ENCODE assay signal across 12 cellular contexts in genomic region chr20:51732454-51732791, GRCh38. TPM values are rescaled to one million over a fixed set of nuclear protein-coding genes. Genes with fewer than 3 reads are reported as not detected.
A peak's percentile ranks its signal among the peaks of the same experiment; 100 is the strongest.
DNase-seq lines count a peak whose midpoint lies in the region; ATAC-seq and TF ChIP-seq lines count a peak whose summit lies in the region.
"Had no signal": no experiment of that assay in that cellular context is flagged by ENCODE, and none has a peak within 500 bp of the region (broad histone marks: within the 10 kb centered on the region; RNA-seq: fewer than 3 reads in every experiment).

No MANE protein-coding gene starts in this region.

- no peak overlapping the region for H3K18ac ChIP-seq in mesenchymal stem cell (ENCODE audit: low read depth in 1 of 2, low read length in 2 of 2)

- H3K36me3 ChIP-seq in mesenchymal stem cell (ENCODE audit: control insufficient read depth in 1 of 2, insufficient read depth in 2 of 2, low read depth in 1 of 2, low read length in 2 of 2) (peaks cover 2 to 12% of the 10 kb centered on the region in 2 experiments), thoracic aorta (no peaks in the 10 kb centered on the region)

- H3K4me2 ChIP-seq in mesenchymal stem cell (ENCODE audit: low read length, poor library complexity, severe bottlenecking), result no peak overlapping the region

- H3K27ac ChIP-seq in cingulate gyrus (ENCODE audit: low read depth, low read length) (peak overlapping the region; percentile 75), mesenchymal stem cell (ENCODE audit: low read length, poor library complexity, severe bottlenecking) (no peak overlapping the region), thoracic aorta (peak overlapping the region; percentile 17 to 42)

- no peak overlapping the region for H2BK12ac ChIP-seq in mesenchymal stem cell (ENCODE audit: low read length in 2 of 2)

- peak; percentile 79 for ATAC-seq in activated CD8-positive, alpha-beta T cell treated with anti-CD3 and anti-CD28 coated beads for 36 hours
- ATAC-seq in activated CD8-positive, alpha-beta T cell treated with anti-CD3 and anti-CD28 coated beads, Interleukin-2, amount 10 ng/mL, durations not matched to agents 7 days and 5 days, result no peak
- ATAC-seq in thoracic aorta (ENCODE audit: insufficient number of reproducible peaks, low FRiP score, low read depth), result no peak
- ATAC-seq in GM21360 (IDR thresholded peaks at IDR 0.05; ENCODE audit: unreplicated experiment), result no peak

- peak overlapping the region; percentile 81 for H3K27ac Mint-ChIP-seq in activated CD8-positive, alpha-beta T cell treated with anti-CD3 and anti-CD28 coated beads for 36 hours
- H3K27ac Mint-ChIP-seq in activated CD8-positive, alpha-beta T cell treated with anti-CD3 and anti-CD28 coated beads, Interleukin-2, amount 10 ng/mL, durations not matched to agents 7 days and 5 days, result no peak overlapping the region

- H3K4me3 ChIP-seq in mesenchymal stem cell (ENCODE audit: insufficient read depth in 1 of 2, low read depth in 1 of 2, low read length in 2 of 2) (peak overlapping the region in 1 of 2 experiments; percentile 67), thoracic aorta (peak overlapping the region; percentile 13)

- no peak overlapping the region for H2BK5ac ChIP-seq in mesenchymal stem cell (ENCODE audit: low read depth, low read length, poor library complexity, severe bottlenecking)

- intact Hi-C loops in activated CD8-positive, alpha-beta T cell treated with anti-CD3 and anti-CD28 coated beads for 36 hours (cut with micrococcal nuclease), result no loop called here

- H3K4me1 ChIP-seq in mesenchymal stem cell (ENCODE audit: control insufficient read depth, insufficient read depth, low read depth, low read length), result peaks cover 10% of the 10 kb centered on the region
- H3K4me1 ChIP-seq in thoracic aorta (ENCODE audit: control insufficient read depth in 1 of 2, low read depth in 2 of 2), result peaks cover 13 to 38% of the 10 kb centered on the region in 2 donors

- no peak for TF ChIP-seq CTCF in activated CD8-positive, alpha-beta T cell treated with anti-CD3 and anti-CD28 coated beads for 36 hours (IDR thresholded peaks at IDR 0.05)
- TF ChIP-seq CTCF in thoracic aorta (IDR thresholded peaks at IDR 0.05) (no peak), GM10248 (IDR thresholded peaks at IDR 0.05; ENCODE audit: control extremely low read depth, extremely low read depth, low read depth, missing control alignments) (no peak)

- CTCF ChIA-PET in activated CD8-positive, alpha-beta T cell treated with anti-CD3 and anti-CD28 coated beads for 36 hours (lab: Charles Lee), result interaction anchor here (0.9 kb wide), 1 partner anchor 10 kb away, joined by 3 read pairs; no protein-coding TSS in a partner anchor
- CTCF ChIA-PET in activated CD8-positive, alpha-beta T cell treated with anti-CD3 and anti-CD28 coated beads, Interleukin-2, amount 10 ng/mL, durations not matched to agents 7 days and 5 days (lab: Charles Lee), result no interaction called here
- CTCF ChIA-PET in GM10248 (lab: Yijun Ruan, JAX), result no interaction called here

- H2BK15ac ChIP-seq in mesenchymal stem cell (ENCODE audit: low read depth, poor library complexity, severe bottlenecking), result no peak overlapping the region

- no peaks in the 10 kb centered on the region for H3K9me3 Mint-ChIP-seq in activated CD8-positive, alpha-beta T cell treated with anti-CD3 and anti-CD28 coated beads for 36 hours
- H3K9me3 Mint-ChIP-seq in activated CD8-positive, alpha-beta T cell treated with anti-CD3 and anti-CD28 coated beads, Interleukin-2, amount 10 ng/mL, durations not matched to agents 7 days and 5 days (ENCODE audit: insufficient read depth), result no peaks in the 10 kb centered on the region
- H3K9me3 Mint-ChIP-seq: central memory CD8-positive, alpha-beta T cell had no signal

- H3K4ac ChIP-seq in mesenchymal stem cell (ENCODE audit: low read depth in 1 of 2, low read length in 2 of 2), result no peak overlapping the region

- WGBS in mesenchymal stem cell, result 88% methylated on average over 1 of the region's 2 CpGs

- H2BK120ac ChIP-seq in mesenchymal stem cell (ENCODE audit: low read depth, low read length), result no peak overlapping the region

- H3K14ac ChIP-seq in mesenchymal stem cell (ENCODE audit: low read length in 2 of 2), result no peak overlapping the region

- no peaks in the 10 kb centered on the region for H3K27me3 ChIP-seq in mesenchymal stem cell (ENCODE audit: control insufficient read depth in 1 of 2, insufficient read depth in 1 of 2, low read length in 2 of 2)
- no peaks in the 10 kb centered on the region for H3K27me3 ChIP-seq in thoracic aorta (replicated peaks; ENCODE audit: insufficient read depth)

- peaks cover 3% of the 10 kb centered on the region for H3K27me3 Mint-ChIP-seq in activated CD8-positive, alpha-beta T cell treated with anti-CD3 and anti-CD28 coated beads for 36 hours
- H3K27me3 Mint-ChIP-seq in activated CD8-positive, alpha-beta T cell treated with anti-CD3 and anti-CD28 coated beads, Interleukin-2, amount 10 ng/mL, durations not matched to agents 7 days and 5 days (ENCODE audit: low read depth), result peaks cover 6% of the 10 kb centered on the region
- H3K27me3 Mint-ChIP-seq: central memory CD8-positive, alpha-beta T cell had no signal

- DNase-seq in activated CD8-positive, alpha-beta T cell treated with anti-CD3 and anti-CD28 coated beads for 36 hours, result peak; percentile 36
- DNase-seq in activated CD8-positive, alpha-beta T cell treated with anti-CD3 and anti-CD28 coated beads, Interleukin-2, amount 10 ng/mL, durations not matched to agents 7 days and 5 days, result no peak
- DNase-seq in mesenchymal stem cell, result peak; percentile 70
- no peak for DNase-seq in thoracic aorta (ENCODE audit: low spot score)
- no peak for DNase-seq in HUDEP-2 (lab: John Stamatoyannopoulos, UW; ENCODE audit: unreplicated experiment in 76 of 76)
- no peak for DNase-seq in GM10248 (ENCODE audit: extremely low spot score)
- DNase-seq: ACHN; activated CD4-positive, CD25-positive, alpha-beta regulatory T cell treated with anti-CD3 and anti-CD28 coated beads, Interleukin-2, amount 50 U/mL, for 72 hours; MM.1S had no signal

- POLR2A ChIA-PET in activated CD8-positive, alpha-beta T cell treated with anti-CD3 and anti-CD28 coated beads for 36 hours (lab: Charles Lee), result no interaction called here
- POLR2A ChIA-PET in activated CD8-positive, alpha-beta T cell treated with anti-CD3 and anti-CD28 coated beads, Interleukin-2, amount 10 ng/mL, durations not matched to agents 7 days and 5 days (lab: Charles Lee), result no interaction called here
- POLR2A ChIA-PET in GM10248 (lab: Yijun Ruan, JAX), result no interaction called here

- H3K9ac ChIP-seq in mesenchymal stem cell (ENCODE audit: low read length), result peak overlapping the region; percentile 66

- H3K4me1 Mint-ChIP-seq in activated CD8-positive, alpha-beta T cell treated with anti-CD3 and anti-CD28 coated beads for 36 hours (ENCODE audit: low read depth), result peaks cover 9% of the 10 kb centered on the region
- H3K4me1 Mint-ChIP-seq in activated CD8-positive, alpha-beta T cell treated with anti-CD3 and anti-CD28 coated beads, Interleukin-2, amount 10 ng/mL, durations not matched to agents 7 days and 5 days (ENCODE audit: low read depth), result no peaks in the 10 kb centered on the region

- H3K4me3 Mint-ChIP-seq in activated CD8-positive, alpha-beta T cell treated with anti-CD3 and anti-CD28 coated beads for 36 hours, result no peak overlapping the region
- H3K4me3 Mint-ChIP-seq in activated CD8-positive, alpha-beta T cell treated with anti-CD3 and anti-CD28 coated beads, Interleukin-2, amount 10 ng/mL, durations not matched to agents 7 days and 5 days, result no peak overlapping the region
- H3K4me3 Mint-ChIP-seq: central memory CD8-positive, alpha-beta T cell had no signal

- peak overlapping the region in 1 of 2 experiments; percentile 54 for H3K23ac ChIP-seq in mesenchymal stem cell (ENCODE audit: low read length in 2 of 2)

- peaks cover 21% of the 10 kb centered on the region for H3K79me1 ChIP-seq in mesenchymal stem cell (replicated peaks; ENCODE audit: low read length, poor library complexity, severe bottlenecking)

- no peak overlapping the region for H4K8ac ChIP-seq in mesenchymal stem cell (ENCODE audit: low read length)

- H3K9me3 ChIP-seq in mesenchymal stem cell (ENCODE audit: control insufficient read depth, low read length), result no peaks in the 10 kb centered on the region
- H3K9me3 ChIP-seq in thoracic aorta, result no peaks in the 10 kb centered on the region

- no peak overlapping the region for H2AFZ ChIP-seq in mesenchymal stem cell (ENCODE audit: low read depth, low read length)

- H3K36me3 Mint-ChIP-seq in activated CD8-positive, alpha-beta T cell treated with anti-CD3 and anti-CD28 coated beads for 36 hours (ENCODE audit: low read depth), result no peaks in the 10 kb centered on the region
- no peaks in the 10 kb centered on the region for H3K36me3 Mint-ChIP-seq in activated CD8-positive, alpha-beta T cell treated with anti-CD3 and anti-CD28 coated beads, Interleukin-2, amount 10 ng/mL, durations not matched to agents 7 days and 5 days (ENCODE audit: low read depth)

- no peak overlapping the region for H4K91ac ChIP-seq in mesenchymal stem cell (ENCODE audit: low read length)

- H2AK5ac ChIP-seq in mesenchymal stem cell (ENCODE audit: low read length, severe bottlenecking), result no peak overlapping the region

RNA-seq across cellular contexts. Expression of gene ATP9A, which starts 35.8 kb away (rescaled TPM):
- total RNA-seq in activated CD8-positive, alpha-beta T cell treated with anti-CD3 and anti-CD28 coated beads for 36 hours, result under 1 TPM; 0.58 to 0.65 TPM
- under 1 TPM in 1 of 2 experiments, not detected in 1; 0.05 TPM for total RNA-seq in activated CD8-positive, alpha-beta T cell treated with anti-CD3 and anti-CD28 coated beads, Interleukin-2, amount 10 ng/mL, durations not matched to agents 7 days and 5 days
- polyA plus RNA-seq in mesenchymal stem cell (2013, experiment 1 of 2), result 17.9 TPM
- 17.4 TPM for polyA plus RNA-seq in mesenchymal stem cell (2013, experiment 2 of 2)
- total RNA-seq in thoracic aorta, result 10 to 100 TPM; 54.4 TPM

Comparison
In these comparisons a context has a peak if more than half of its experiments do, and no peak if none do; other contexts are left out.
1. DNase-seq: peak in activated CD8-positive, alpha-beta T cell treated with anti-CD3 and anti-CD28 coated beads for 36 hours (single experiment) and mesenchymal stem cell (single experiment); none in activated CD8-positive, alpha-beta T cell treated with anti-CD3 and anti-CD28 coated beads, Interleukin-2, amount 10 ng/mL, durations not matched to agents 7 days and 5 days (single experiment), thoracic aorta (single experiment), HUDEP-2 (0 of 76) and GM10248 (single experiment).
2. RNA of gene ATP9A, which starts 35.8 kb away (total RNA-seq): 54.4 TPM in thoracic aorta; 0.58 to 0.65 TPM in activated CD8-positive, alpha-beta T cell treated with anti-CD3 and anti-CD28 coated beads for 36 hours and 0.05 TPM in activated CD8-positive, alpha-beta T cell treated with anti-CD3 and anti-CD28 coated beads, Interleukin-2, amount 10 ng/mL, durations not matched to agents 7 days and 5 days; every median in the first group is over 10 times any median in the second.